1 cellular context compared by ENCODE assay signal in genomic region chr7:38908759-38909335, GRCh38.
TF ChIP-seq lines count a peak whose summit lies in the region.

Gene VPS41, minus strand, starts transcription at chr7:38909191. Its CDS starts 17 bp downstream, at chr7:38909174.

TF ChIP-seq in K562, 482 proteins besides CTCF, POLR2A, EP300 and RAD21 (continued from another document and continues in another):
- peak; percentile 78 for TF ChIP-seq ZBTB40 (IDR thresholded peaks at IDR 0.05)
- TF ChIP-seq ZBTB40 (CRISPR knock-in tag; IDR thresholded peaks at IDR 0.05), result no peak
- no peak for TF ChIP-seq PRDM10 (IDR thresholded peaks at IDR 0.05; ENCODE audit: partially characterized antibody)
- no peak for TF ChIP-seq MTA1 (IDR thresholded peaks at IDR 0.05; ENCODE audit: borderline replicate concordance)
- TF ChIP-seq PHB2 (IDR thresholded peaks at IDR 0.05; ENCODE audit: low read depth), result no peak
- TF ChIP-seq ATF1 (CRISPR knock-in tag; IDR thresholded peaks at IDR 0.05), result no peak
- TF ChIP-seq ATF1 (tag; IDR thresholded peaks at IDR 0.05), result peak; percentile 48; the same call in 1 of the 2 replicates
- no peak for TF ChIP-seq THAP12 (CRISPR knock-in tag; IDR thresholded peaks at IDR 0.05)
- TF ChIP-seq TAF1 (IDR thresholded peaks at IDR 0.05; ENCODE audit: control insufficient read depth, extremely low read depth, insufficient read depth, low read length, severe bottlenecking), result peak; percentile 81
- no peak for TF ChIP-seq SMARCC2 (IDR thresholded peaks at IDR 0.05; ENCODE audit: low read depth)
- TF ChIP-seq MCM3 (IDR thresholded peaks at IDR 0.05), result no peak
- TF ChIP-seq ETS2 (tag; IDR thresholded peaks at IDR 0.05; ENCODE audit: borderline replicate concordance, poor library complexity, severe bottlenecking), result no peak
- TF ChIP-seq PRPF4 (IDR thresholded peaks at IDR 0.05; ENCODE audit: insufficient read depth, low read depth, low read length, poor library complexity, severe bottlenecking), result no peak
- TF ChIP-seq TAF15 (IDR thresholded peaks at IDR 0.05; ENCODE audit: low read depth, low read length), result no peak
- peak; percentile 79 to 89; a peak in 3 of 4 replicates for TF ChIP-seq SIN3A (IDR thresholded peaks at IDR 0.05; ENCODE audit: borderline replicate concordance in 2 of 2, control insufficient read depth in 1 of 2, low read depth in 2 of 2, low read length in 2 of 2)
- no peak for TF ChIP-seq ZNF316 (IDR thresholded peaks at IDR 0.05)
- no peak for TF ChIP-seq BRD4 (IDR thresholded peaks at IDR 0.05)
- TF ChIP-seq NFRKB (IDR thresholded peaks at IDR 0.05; ENCODE audit: low read depth), result no peak
- peak; percentile 63 for TF ChIP-seq BHLHE40 (IDR thresholded peaks at IDR 0.05; ENCODE audit: low read length)
- peak; percentile 97 for TF ChIP-seq ELF4 (CRISPR knock-in tag; IDR thresholded peaks at IDR 0.05)
- 0 out of 2 replicates have a peak, but pooled peaks have one; percentile 24 for TF ChIP-seq EHMT2 (IDR thresholded peaks at IDR 0.05)
- no peak for TF ChIP-seq TGIF2 (CRISPR knock-in tag; IDR thresholded peaks at IDR 0.05)
- TF ChIP-seq USF2 (CRISPR knock-in tag; IDR thresholded peaks at IDR 0.05), result peak; percentile 95
- no peak for TF ChIP-seq MAFK (IDR thresholded peaks at IDR 0.05; ENCODE audit: low read length)
- TF ChIP-seq SP2 (IDR thresholded peaks at IDR 0.05; ENCODE audit: extremely low read depth, low read depth, low read length, poor library complexity, severe bottlenecking), result peak; percentile 9
- no peak for TF ChIP-seq POLR3G (IDR thresholded peaks at IDR 0.05; ENCODE audit: extremely low read depth, insufficient read length, insufficient replicate concordance)
- TF ChIP-seq ARID2 (IDR thresholded peaks at IDR 0.05), result no peak
- TF ChIP-seq MXI1 (IDR thresholded peaks at IDR 0.05; ENCODE audit: low read depth, low read length), result no peak
- TF ChIP-seq ERF (CRISPR knock-in tag; IDR thresholded peaks at IDR 0.05), result no peak
- TF ChIP-seq NBN (IDR thresholded peaks at IDR 0.05; ENCODE audit: low read depth), result no peak
- TF ChIP-seq ESRRA (IDR thresholded peaks at IDR 0.05; ENCODE audit: borderline replicate concordance, low read depth), result peak; percentile 57; the same call in 1 of the 2 replicates
- TF ChIP-seq NR2F6 (CRISPR knock-in tag; IDR thresholded peaks at IDR 0.05), result no peak
- TF ChIP-seq USF1 (CRISPR knock-in tag; IDR thresholded peaks at IDR 0.05), result peak; percentile 96
- TF ChIP-seq ZNF347 (CRISPR knock-in tag; IDR thresholded peaks at IDR 0.05; ENCODE audit: low read depth), result no peak
- no peak for TF ChIP-seq CAMTA2 (CRISPR knock-in tag; conservative IDR thresholded peaks at IDR 0.05)
- TF ChIP-seq MYBL2 (IDR thresholded peaks at IDR 0.05; ENCODE audit: low read depth), result no peak
- TF ChIP-seq MYBL2 (CRISPR knock-in tag; IDR thresholded peaks at IDR 0.05; ENCODE audit: borderline replicate concordance), result no peak
- peak; percentile 64 for TF ChIP-seq POLR2B (IDR thresholded peaks at IDR 0.05; ENCODE audit: low read depth, partially characterized antibody)
- TF ChIP-seq CXXC5 (CRISPR knock-in tag; IDR thresholded peaks at IDR 0.05), result peak; percentile 64
- TF ChIP-seq GTF2B (IDR thresholded peaks at IDR 0.05; ENCODE audit: extremely low read depth, insufficient read length), result no peak
- TF ChIP-seq PBX2 (CRISPR knock-in tag; IDR thresholded peaks at IDR 0.05; ENCODE audit: low read depth), result no peak
- no peak for TF ChIP-seq PBX2 (tag; conservative IDR thresholded peaks at IDR 0.05; ENCODE audit: low read depth)
- TF ChIP-seq PTRF (tag; IDR thresholded peaks at IDR 0.05), result no peak
- no peak for TF ChIP-seq MCM2 (IDR thresholded peaks at IDR 0.05; ENCODE audit: low read depth)
- no peak for TF ChIP-seq ZNF197 (CRISPR knock-in tag; IDR thresholded peaks at IDR 0.05; ENCODE audit: low read depth)
- peak; percentile 49; the same call in 1 of the 2 replicates for TF ChIP-seq RBFOX2 (IDR thresholded peaks at IDR 0.05; ENCODE audit: low read depth, low read length)
- no peak for TF ChIP-seq CBX1 (IDR thresholded peaks at IDR 0.05; ENCODE audit: low read depth)
- no peak for TF ChIP-seq SREBF1 (IDR thresholded peaks at IDR 0.05; ENCODE audit: borderline replicate concordance, low read depth, low read length)
- TF ChIP-seq CREM (IDR thresholded peaks at IDR 0.05; ENCODE audit: low read depth), result peak; percentile 75
- peak; percentile 93 for TF ChIP-seq DIDO1 (tag; IDR thresholded peaks at IDR 0.05; ENCODE audit: low read depth)
